In genomic region chr5:129094924-129095797, GRCh38 we compare ENCODE assay signal across 1 cellular context.
A peak's percentile ranks its signal among the peaks of the same experiment; 100 is the strongest.
TF ChIP-seq lines count a peak whose summit lies in the region.

No MANE protein-coding gene starts in this region.

TF ChIP-seq in HepG2, 621 proteins besides CTCF, POLR2A, EP300 and RAD21 (continued from another document and continues in another):
- no peak; the same call in 1 of the 2 replicates for TF ChIP-seq ZNF646 (CRISPR knock-in tag; IDR thresholded peaks at IDR 0.05)
- no peak for TF ChIP-seq SIX1 (CRISPR knock-in tag; IDR thresholded peaks at IDR 0.05; ENCODE audit: borderline replicate concordance)
- TF ChIP-seq SMARCE1 (IDR thresholded peaks at IDR 0.05; ENCODE audit: borderline replicate concordance), result no peak
- TF ChIP-seq ZHX2 (IDR thresholded peaks at IDR 0.05; ENCODE audit: low read depth), result peak; percentile 50; the same call in 1 of the 2 replicates
- TF ChIP-seq ZHX2 (CRISPR knock-in tag; IDR thresholded peaks at IDR 0.05; ENCODE audit: borderline replicate concordance), result no peak
- TF ChIP-seq ZFP36L1 (CRISPR knock-in tag; IDR thresholded peaks at IDR 0.05), result no peak
- TF ChIP-seq HOXA9 (CRISPR knock-in tag; IDR thresholded peaks at IDR 0.05; ENCODE audit: borderline replicate concordance), result peak; percentile 71; the same call in 1 of the 2 replicates
- TF ChIP-seq TRIM24 (CRISPR knock-in tag; IDR thresholded peaks at IDR 0.05), result peak; percentile 81; the same call in 1 of the 2 replicates
- no peak; the same call in 1 of the 2 replicates for TF ChIP-seq ZNF354B (CRISPR knock-in tag; IDR thresholded peaks at IDR 0.05)
- TF ChIP-seq ZNF362 (CRISPR knock-in tag; IDR thresholded peaks at IDR 0.05; ENCODE audit: borderline replicate concordance), result no peak
- no peak for TF ChIP-seq ZNF17 (CRISPR knock-in tag; IDR thresholded peaks at IDR 0.05)
- no peak for TF ChIP-seq FOXO4 (CRISPR knock-in tag; conservative IDR thresholded peaks at IDR 0.05)
- TF ChIP-seq KDM5B (CRISPR knock-in tag; IDR thresholded peaks at IDR 0.05; ENCODE audit: borderline replicate concordance), result peak; percentile 88
- no peak for TF ChIP-seq ZNF496 (CRISPR knock-in tag; IDR thresholded peaks at IDR 0.05; ENCODE audit: insufficient replicate concordance)
- peak; percentile 71 for TF ChIP-seq GATAD1 (CRISPR knock-in tag; IDR thresholded peaks at IDR 0.05)
- TF ChIP-seq ZNF713 (CRISPR knock-in tag; IDR thresholded peaks at IDR 0.05), result 0 out of 2 replicates have a peak, but pooled peaks have one; percentile 22
- peak; percentile 8; the same call in 1 of the 2 replicates for TF ChIP-seq ZNF263 (CRISPR knock-in tag; IDR thresholded peaks at IDR 0.05)
- TF ChIP-seq UBTF (CRISPR knock-in tag; IDR thresholded peaks at IDR 0.05), result peak; percentile 98
- TF ChIP-seq ZBTB1 (CRISPR knock-in tag; IDR thresholded peaks at IDR 0.05; ENCODE audit: borderline replicate concordance), result no peak
- peak; percentile 75; the same call in 1 of the 2 replicates for TF ChIP-seq ZNF441 (CRISPR knock-in tag; IDR thresholded peaks at IDR 0.05; ENCODE audit: borderline replicate concordance)
- no peak for TF ChIP-seq ZNF530 (CRISPR knock-in tag; IDR thresholded peaks at IDR 0.05; ENCODE audit: low read depth)
- TF ChIP-seq ZNF512B (CRISPR knock-in tag; IDR thresholded peaks at IDR 0.05; ENCODE audit: borderline replicate concordance), result 0 out of 2 replicates have a peak, but pooled peaks have one; percentile 44
- TF ChIP-seq KLF11 (CRISPR knock-in tag; IDR thresholded peaks at IDR 0.05), result no peak
- TF ChIP-seq TEAD3 (CRISPR knock-in tag; optimal IDR thresholded peaks at IDR 0.05; ENCODE audit: borderline replicate concordance), result peak; percentile 77
- no peak for TF ChIP-seq EZH2 (conservative IDR thresholded peaks at IDR 0.05; ENCODE audit: low read depth, low read length)
- TF ChIP-seq GABPA (IDR thresholded peaks at IDR 0.05; ENCODE audit: low read depth, low read length), result peak; percentile 48
- TF ChIP-seq GABPA (CRISPR knock-in tag; IDR thresholded peaks at IDR 0.05; ENCODE audit: low read depth), result peak; percentile 80
- TF ChIP-seq SMC3 (IDR thresholded peaks at IDR 0.05; ENCODE audit: low read length), result peak; percentile 29; the same call in 1 of the 2 replicates
- TF ChIP-seq SP4 (CRISPR knock-in tag; IDR thresholded peaks at IDR 0.05), result no peak; the same call in 1 of the 2 replicates
- 0 out of 2 replicates have a peak, but pooled peaks have one; percentile 26 for TF ChIP-seq KDM6A (CRISPR knock-in tag; IDR thresholded peaks at IDR 0.05; ENCODE audit: low read depth)
- TF ChIP-seq SRY (CRISPR knock-in tag; IDR thresholded peaks at IDR 0.05), result peak; percentile 94
- TF ChIP-seq CCDC6 (CRISPR knock-in tag; IDR thresholded peaks at IDR 0.05), result peak; percentile 92
- peak; percentile 97 for TF ChIP-seq BCL3 (CRISPR knock-in tag; IDR thresholded peaks at IDR 0.05)
- peak; percentile 74; the same call in 1 of the 2 replicates for TF ChIP-seq SMAD3 (CRISPR knock-in tag; IDR thresholded peaks at IDR 0.05)
- TF ChIP-seq ZNF232 (CRISPR knock-in tag; IDR thresholded peaks at IDR 0.05; ENCODE audit: borderline replicate concordance), result no peak; the same call in 1 of the 2 replicates
- TF ChIP-seq THAP11 (CRISPR knock-in tag; IDR thresholded peaks at IDR 0.05), result peak; percentile 63
- TF ChIP-seq ZNF780A (CRISPR knock-in tag; IDR thresholded peaks at IDR 0.05), result peak; percentile 93
- no peak for TF ChIP-seq TOE1 (CRISPR knock-in tag; IDR thresholded peaks at IDR 0.05)
- no peak for TF ChIP-seq MAF1 (CRISPR knock-in tag; IDR thresholded peaks at IDR 0.05; ENCODE audit: borderline replicate concordance)
- TF ChIP-seq DNMT1 (CRISPR knock-in tag; IDR thresholded peaks at IDR 0.05), result 0 out of 2 replicates have a peak, but pooled peaks have one; percentile 72
